ENCODE assay signal across 17 cellular contexts in genomic region chr5:129902806-129903205, GRCh38.
"Had no signal": no experiment of that assay in that cellular context is flagged by ENCODE, and none has a peak within 500 bp of the region (broad histone marks: within the 10 kb centered on the region; RNA-seq: fewer than 3 reads in every experiment).

No MANE protein-coding gene starts in this region.

- ATAC-seq: activated CD4-positive, alpha-beta T cell treated with anti-CD3 and anti-CD28 coated beads for 36 hours; activated T-cell treated with anti-CD3 and anti-CD28 coated beads, Interleukin-2, amount 50 U/mL, for 4 hours; body of pancreas; left lung; naive thymus-derived CD8-positive, alpha-beta T cell had no signal

- H3K9me3 Mint-ChIP-seq: activated B cell treated with CpG ODN at 0.5 μM for 24 hours; activated T-cell treated with anti-CD3 and anti-CD28 coated beads, Interleukin-2, amount 50 U/mL, for 4 hours; activated T-helper 2 cell treated with anti-CD3 and anti-CD28 coated beads, Interferon-gamma antibody, Interleukin-2, Interleukin-4, amounts not matched to agents 10 μg/mL and 5 μg/mL and 100 μg/mL, durations not matched to agents 14 hours and 24 hours and 36 hours had no signal

- FAIRE-seq: kidney had no signal

- DNase-seq: activated B cell treated with CpG ODN at 0.5 μM for 24 hours; activated CD4-positive, alpha-beta T cell treated with anti-CD3 and anti-CD28 coated beads for 36 hours; activated CD4-positive, alpha-beta T cell treated with anti-CD3 and anti-CD28 coated beads, Interleukin-2, amount 50 U/mL, for 4 hours; activated CD8-positive, alpha-beta memory T cell treated with anti-CD3 and anti-CD28 coated beads for 24 hours; activated CD8-positive, alpha-beta memory T cell treated with anti-CD3 and anti-CD28 coated beads, Interleukin-2, amount 50 U/mL, for 4 hours; activated naive CD4-positive, alpha-beta T cell treated with Interleukin-2 at 50 U/mL for 16 hours; activated T-cell treated with anti-CD3 and anti-CD28 coated beads, Interleukin-2, amount 50 U/mL, for 4 hours; body of pancreas; kidney; left lung; naive thymus-derived CD8-positive, alpha-beta T cell; stimulated activated CD4-positive, alpha-beta T cell treated with anti-CD3 and anti-CD28 coated beads, Interleukin-2, amount 100 ng/mL, for 48 hours; stimulated activated CD8-positive, alpha-beta memory T cell treated with anti-CD3 and anti-CD28 coated beads, Interleukin-4, amount 100 ng/mL, for 48 hours; stimulated activated naive CD4-positive, alpha-beta T cell; T-helper 9 cell; thyroid gland had no signal

- H3K27ac Mint-ChIP-seq: activated B cell treated with CpG ODN at 0.5 μM for 24 hours; activated CD4-positive, alpha-beta T cell treated with anti-CD3 and anti-CD28 coated beads for 36 hours; activated T-helper 2 cell treated with anti-CD3 and anti-CD28 coated beads, Interferon-gamma antibody, Interleukin-2, Interleukin-4, amounts not matched to agents 10 μg/mL and 5 μg/mL and 100 μg/mL, durations not matched to agents 14 hours and 24 hours and 36 hours had no signal
